ENCODE assay signal across 1 cellular context in genomic region chr11:78548911-78549572, GRCh38.
TF ChIP-seq lines count a peak whose summit lies in the region.

No MANE protein-coding gene starts in this region.

TF ChIP-seq in H1, 55 proteins besides CTCF, POLR2A, EP300 and RAD21:
- no peak for TF ChIP-seq BRCA1 (IDR thresholded peaks at IDR 0.05; ENCODE audit: low read depth, low read length)
- no peak for TF ChIP-seq GABPA (IDR thresholded peaks at IDR 0.05; ENCODE audit: borderline replicate concordance, insufficient read depth, low read length)
- TF ChIP-seq RBBP5 (IDR thresholded peaks at IDR 0.05; ENCODE audit: borderline replicate concordance, low read depth, low read length) = no peak
- TF ChIP-seq TAF1 (IDR thresholded peaks at IDR 0.05; ENCODE audit: low read depth, low read length) = no peak
- no peak for TF ChIP-seq HDAC2 (IDR thresholded peaks at IDR 0.05; ENCODE audit: borderline replicate concordance in 1 of 2, low read depth in 2 of 2, low read length in 2 of 2)
- no peak for TF ChIP-seq HDAC6 (IDR thresholded peaks at IDR 0.05; ENCODE audit: low read depth, low read length)
- TF ChIP-seq CBX5 (IDR thresholded peaks at IDR 0.05; ENCODE audit: low read depth, low read length) = no peak
- no peak for TF ChIP-seq NRF1 (IDR thresholded peaks at IDR 0.05; ENCODE audit: low read depth, low read length)
- no peak for TF ChIP-seq ATF2 (IDR thresholded peaks at IDR 0.05; ENCODE audit: low read length)
- no peak for TF ChIP-seq POU5F1 (IDR thresholded peaks at IDR 0.05; ENCODE audit: low read depth, low read length)
- no peak for TF ChIP-seq SIN3A (conservative IDR thresholded peaks at IDR 0.05 in 1 of 2, IDR thresholded peaks at IDR 0.05 in 1 of 2; ENCODE audit: low read depth in 1 of 2, low read length in 2 of 2)
- no peak for TF ChIP-seq GTF2F1 (IDR thresholded peaks at IDR 0.05; ENCODE audit: borderline replicate concordance, low read depth, low read length)
- no peak for TF ChIP-seq CREB1 (IDR thresholded peaks at IDR 0.05)
- TF ChIP-seq RFX5 (IDR thresholded peaks at IDR 0.05; ENCODE audit: borderline replicate concordance, low read depth, low read length) = no peak
